ENCODE assay signal across 20 cellular contexts in the genomic region with DNA sequence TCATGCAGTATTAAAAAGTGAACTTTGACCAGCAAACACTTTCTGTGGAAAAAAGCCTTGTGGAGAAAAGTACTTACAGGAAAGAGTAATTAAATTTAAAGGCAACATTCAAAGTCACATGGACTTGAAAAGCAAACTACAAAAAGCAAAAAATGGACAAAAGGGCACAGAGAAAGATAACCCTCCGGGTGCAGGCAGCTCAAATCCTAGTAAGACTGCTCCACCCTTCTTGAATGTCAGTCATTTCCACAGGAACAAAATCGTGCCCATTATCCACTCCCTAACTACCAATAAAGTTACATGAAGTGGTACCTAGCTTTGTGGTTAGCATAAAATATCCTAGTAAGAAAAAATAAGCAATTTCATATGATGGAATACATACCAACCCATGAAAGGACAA. TPM values are rescaled to one million over a fixed set of nuclear protein-coding genes. Genes with fewer than 3 reads are reported as not detected.
DNase-seq lines count a peak whose midpoint lies in the region; ATAC-seq, FAIRE-seq and TF ChIP-seq lines count a peak whose summit lies in the region.
"Had no signal": no experiment of that assay in that cellular context is flagged by ENCODE, and none has a peak within 500 bp of the region (broad histone marks: within the 10 kb centered on the region; RNA-seq: fewer than 3 reads in every experiment).

No MANE protein-coding gene starts in this region.

- CTCF ChIA-PET in A549 (lab: Yijun Ruan, JAX) (interaction anchor here (1.3 kb wide), 1 partner anchor 10 kb away, joined by 3 read pairs; no protein-coding TSS in a partner anchor), HEK293 (lab: Yijun Ruan, JAX) (no interaction called here)

- TF ChIP-seq CTCF in A549 (IDR thresholded peaks at IDR 0.05) (no peak), HEK293 (tag by site-specific recombination; IDR thresholded peaks at IDR 0.05) (no peak), brain (conservative IDR thresholded peaks at IDR 0.05) (no peak), mucosa of descending colon (IDR thresholded peaks at IDR 0.05) (no peak), sigmoid colon (IDR thresholded peaks at IDR 0.05) (no peak)

- peak overlapping the region; percentile 33; the same call in 1 of the 3 replicates for H3K4me2 ChIP-seq in A549

- H3K27ac ChIP-seq in A549, result peak overlapping the region in 1 of 2 experiments; percentile 99; a peak in 2 of 6 replicates
- no peak overlapping the region for H3K27ac ChIP-seq in HEK293 (ENCODE audit: extremely low read depth, low read depth, low read length)
- no peak overlapping the region for H3K27ac ChIP-seq in sigmoid colon
- H3K27ac ChIP-seq: GM23248 had no signal

- peak overlapping the region in 1 of 5 experiments; percentile 68 for H3K4me3 Mint-ChIP-seq in brain
- H3K4me3 Mint-ChIP-seq: CD4-positive, alpha-beta memory T cell had no signal

- H3K27me3 Mint-ChIP-seq in brain, result no peaks in the 10 kb centered on the region

- peaks cover 67% of the 10 kb centered on the region for H3K4me1 ChIP-seq in A549
- H3K4me1 ChIP-seq in HEK293 (ENCODE audit: control insufficient read depth, insufficient read depth, low read length), result no peaks in the 10 kb centered on the region
- H3K4me1 ChIP-seq in mucosa of descending colon (ENCODE audit: low read depth), result peaks cover 10% of the 10 kb centered on the region
- H3K4me1 ChIP-seq in sigmoid colon, result no peaks in the 10 kb centered on the region

- H3K4me3 ChIP-seq in A549 (no peak overlapping the region), HEK293 (ENCODE audit: low read depth, low read length) (no peak overlapping the region), mucosa of descending colon (no peak overlapping the region), sigmoid colon (no peak overlapping the region)
- H3K4me3 ChIP-seq: GM23248 had no signal

- intact Hi-C loops in mucosa of descending colon (cut with DNase I, micrococcal nuclease) (no loop called here), sigmoid colon (cut with DNase I) (no loop called here), head of caudate nucleus (cut with DNase I) (no loop called here)

- H3K27ac Mint-ChIP-seq in brain, result peak overlapping the region in 3 of 5 experiments; percentile 78 to 96 (median 82)
- H3K27ac Mint-ChIP-seq: CD4-positive, alpha-beta memory T cell had no signal

- DNase-seq in A549 (ENCODE audit: low read depth in 1 of 2, low spot score in 1 of 2), result no peak
- DNase-seq in mucosa of descending colon, result no peak
- no peak for DNase-seq in NCI-H526 (lab: John Stamatoyannopoulos, UW)
- no peak for DNase-seq in sigmoid colon
- DNase-seq in head of caudate nucleus, result no peak
- DNase-seq in NCI-H446 (lab: John Stamatoyannopoulos, UW), result no peak
- DNase-seq: 8988T; Calu3; CD4-positive, alpha-beta memory T cell; COR-L47; DMS153; DND-41; GM23248; H7; HCEC 1CT had no signal

- H3K36me3 ChIP-seq in HEK293 (ENCODE audit: control insufficient read depth in 2 of 2, insufficient read depth in 1 of 2, low read length in 2 of 2), result no peaks in the 10 kb centered on the region
- no peaks in the 10 kb centered on the region for H3K36me3 ChIP-seq in mucosa of descending colon (ENCODE audit: low read depth)
- H3K36me3 ChIP-seq in sigmoid colon, result no peaks in the 10 kb centered on the region

- H3K36me3 Mint-ChIP-seq in brain, result no peaks in the 10 kb centered on the region
- H3K36me3 Mint-ChIP-seq: CD4-positive, alpha-beta memory T cell had no signal

- no peaks in the 10 kb centered on the region for H3K27me3 ChIP-seq in sigmoid colon

- H3K9me3 Mint-ChIP-seq in brain, result no peaks in the 10 kb centered on the region
- H3K9me3 Mint-ChIP-seq: CD4-positive, alpha-beta memory T cell had no signal

- no peaks in the 10 kb centered on the region for H3K9me3 ChIP-seq in A549
- H3K9me3 ChIP-seq in HEK293 (ENCODE audit: control insufficient read depth, insufficient read depth, low read depth, low read length), result no peaks in the 10 kb centered on the region
- H3K9me3 ChIP-seq in mucosa of descending colon, result no peaks in the 10 kb centered on the region
- H3K9me3 ChIP-seq in sigmoid colon, result no peaks in the 10 kb centered on the region

- H3K4me1 Mint-ChIP-seq in brain, result peaks cover 70% of the 10 kb centered on the region

- no peak for ATAC-seq in A549
- ATAC-seq in mucosa of descending colon, result peak; percentile 73

- no peak for TF ChIP-seq EP300 in A549 (IDR thresholded peaks at IDR 0.05)
- TF ChIP-seq EP300 in sigmoid colon (IDR thresholded peaks at IDR 0.05), result no peak

- WGBS in A549 (ENCODE audit: missing lambda C conversion rate), result 26% methylated on average over 2 of the region's 2 CpGs
- 16 to 59% methylated on average over 2 of the region's 2 CpGs for whole genome bisulfite sequencing in sigmoid colon, 2 donors

- no peak for FAIRE-seq in A549 (lab: Jason Lieb, UNC)
- FAIRE-seq: G401.6, GM19239, H1 had no signal

- POLR2A ChIA-PET in A549 (lab: Yijun Ruan, JAX), result no interaction called here
- POLR2A ChIA-PET in HEK293 (lab: Yijun Ruan, JAX), result no interaction called here

- no peak for TF ChIP-seq POLR2A in A549 (IDR thresholded peaks at IDR 0.05; ENCODE audit: low read length)
- no peak for TF ChIP-seq POLR2A in sigmoid colon (IDR thresholded peaks at IDR 0.05)

- no peak for TF ChIP-seq RAD21 in A549 (conservative IDR thresholded peaks at IDR 0.05 in 1 of 2, IDR thresholded peaks at IDR 0.05 in 1 of 2)

TF ChIP-seq in A549, 52 proteins besides CTCF, POLR2A, EP300 and RAD21:
- no peak for TF ChIP-seq RARB (CRISPR knock-in tag; IDR thresholded peaks at IDR 0.05)
- no peak for TF ChIP-seq JUN (IDR thresholded peaks at IDR 0.05)
- TF ChIP-seq CBX2 (IDR thresholded peaks at IDR 0.05; ENCODE audit: borderline replicate concordance, low read depth), result no peak
- TF ChIP-seq, protein P1, sequence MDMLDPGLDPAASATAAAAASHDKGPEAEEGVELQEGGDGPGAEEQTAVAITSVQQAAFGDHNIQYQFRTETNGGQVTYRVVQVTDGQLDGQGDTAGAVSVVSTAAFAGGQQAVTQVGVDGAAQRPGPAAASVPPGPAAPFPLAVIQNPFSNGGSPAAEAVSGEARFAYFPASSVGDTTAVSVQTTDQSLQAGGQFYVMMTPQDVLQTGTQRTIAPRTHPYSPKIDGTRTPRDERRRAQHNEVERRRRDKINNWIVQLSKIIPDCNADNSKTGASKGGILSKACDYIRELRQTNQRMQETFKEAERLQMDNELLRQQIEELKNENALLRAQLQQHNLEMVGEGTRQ (IDR thresholded peaks at IDR 0.05), result no peak

TF ChIP-seq in HEK293, 187 proteins besides CTCF, POLR2A, EP300 and RAD21:
- TF ChIP-seq FEZF1 (tag by site-specific recombination; IDR thresholded peaks at IDR 0.05), result peak; percentile 46
- no peak for TF ChIP-seq ZNF792 (tag by site-specific recombination; IDR thresholded peaks at IDR 0.05)
- TF ChIP-seq, protein P2, sequence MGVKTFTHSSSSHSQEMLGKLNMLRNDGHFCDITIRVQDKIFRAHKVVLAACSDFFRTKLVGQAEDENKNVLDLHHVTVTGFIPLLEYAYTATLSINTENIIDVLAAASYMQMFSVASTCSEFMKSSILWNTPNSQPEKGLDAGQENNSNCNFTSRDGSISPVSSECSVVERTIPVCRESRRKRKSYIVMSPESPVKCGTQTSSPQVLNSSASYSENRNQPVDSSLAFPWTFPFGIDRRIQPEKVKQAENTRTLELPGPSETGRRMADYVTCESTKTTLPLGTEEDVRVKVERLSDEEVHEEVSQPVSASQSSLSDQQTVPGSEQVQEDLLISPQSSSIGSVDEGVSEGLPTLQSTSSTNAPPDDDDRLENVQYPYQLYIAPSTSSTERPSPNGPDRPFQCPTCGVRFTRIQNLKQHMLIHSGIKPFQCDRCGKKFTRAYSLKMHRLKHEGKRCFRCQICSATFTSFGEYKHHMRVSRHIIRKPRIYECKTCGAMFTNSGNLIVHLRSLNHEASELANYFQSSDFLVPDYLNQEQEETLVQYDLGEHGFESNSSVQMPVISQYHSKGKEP (tag by site-specific recombination; IDR thresholded peaks at IDR 0.05), result no peak

RNA-seq across cellular contexts. Expression of a gene that starts 43.4 kb away (rescaled TPM):
- polyA plus RNA-seq in A549 (2011; rRNA removed), result 18.1 and 22.2 TPM in 2 replicates
- polyA plus RNA-seq in A549 (2012; cell fraction: cytosol; rRNA removed), result 8.0 and 11.1 TPM in 2 replicates
- polyA plus RNA-seq in A549 (2012; cell fraction: nucleus; rRNA removed), result 9.0 and 9.3 TPM in 2 replicates
- 7.3 to 9.1 TPM (median 9.0 TPM) in 3 replicates for polyA plus RNA-seq in A549 (2017; fragmentation: RNase III; extraction: RNeasy Plus Mini Kit Qiagen cat#74134 plus additional on column Dnase treatment)
- 38.5 and 44.5 TPM in 2 replicates for polyA minus RNA-seq in A549 (2011; rRNA and poly(A)+ RNA removed)
- polyA plus RNA-seq in brain (ENCODE audit: insufficient read depth, low read depth, low replicate concordance), result 9.4 TPM
- 10 to 100 TPM; 10.4 to 23.5 (median 14.8) TPM for total RNA-seq in mucosa of descending colon
- 10 to 100 TPM in 1 of 4 donors, 1 to 10 TPM in 3; 5.0 to 16.3 (median 7.6) TPM for total RNA-seq in sigmoid colon
- 1 to 10 TPM; 3.5 to 5.4 (median 4.2) TPM for polyA plus RNA-seq in sigmoid colon
